Comparison of ENCODE assay signal across 21 cellular contexts in genomic region chr7:148687555-148687954, GRCh38.
DNase-seq lines count a peak whose midpoint lies in the region; ATAC-seq and TF ChIP-seq lines count a peak whose summit lies in the region.
"Had no signal": no experiment of that assay in that cellular context is flagged by ENCODE, and none has a peak within 500 bp of the region (broad histone marks: within the 10 kb centered on the region; RNA-seq: fewer than 3 reads in every experiment).

No MANE protein-coding gene starts in this region.

- H3K27ac Mint-ChIP-seq in stimulated activated naive CD8-positive, alpha-beta T cell treated with anti-CD3 and anti-CD28 coated beads, Interleukin-15, amount 100 ng/mL, for 72 hours: no peak overlapping the region
- H3K27ac Mint-ChIP-seq: B cell, CD14-positive monocyte had no signal

- peak; percentile 61 for ATAC-seq in stimulated activated naive CD8-positive, alpha-beta T cell treated with anti-CD3 and anti-CD28 coated beads, Interleukin-15, Interleukin-2, amounts not matched to agents 100 U/mL and 50 U/mL, for 24 hours
- ATAC-seq in stimulated activated naive CD8-positive, alpha-beta T cell treated with anti-CD3 and anti-CD28 coated beads, Interleukin-15, amount 100 ng/mL, for 72 hours: no peak
- ATAC-seq in GM19324 (IDR thresholded peaks at IDR 0.05; ENCODE audit: low FRiP score, unreplicated experiment): no peak
- no peak for ATAC-seq in GM18519 (IDR thresholded peaks at IDR 0.05; ENCODE audit: low FRiP score, unreplicated experiment)
- ATAC-seq: A549 had no signal

- no peak for DNase-seq in stimulated activated naive CD8-positive, alpha-beta T cell treated with anti-CD3 and anti-CD28 coated beads, Interleukin-15, Interleukin-2, amounts not matched to agents 100 U/mL and 50 U/mL, for 24 hours
- DNase-seq in stimulated activated naive CD8-positive, alpha-beta T cell treated with anti-CD3 and anti-CD28 coated beads, Interleukin-15, amount 100 ng/mL, for 72 hours: no peak
- peak; percentile 30 for DNase-seq in astrocyte of the spinal cord (ENCODE audit: low read depth, low spot score)
- DNase-seq in kidney glomerular epithelial cell (lab: John Stamatoyannopoulos, UW): peak; percentile 22
- no peak for DNase-seq in HK-2 (ENCODE audit: unreplicated experiment)
- DNase-seq: EL, GF-D8, H7, KG1, NCI-H1694, NCI-H2081, NCI-H2171, NCI-H345, NCI-H524, NCI-H82, SJCRH30 had no signal

- no peaks in the 10 kb centered on the region for H3K4me1 Mint-ChIP-seq in stimulated activated naive CD8-positive, alpha-beta T cell treated with anti-CD3 and anti-CD28 coated beads, Interleukin-15, amount 100 ng/mL, for 72 hours
- H3K4me1 Mint-ChIP-seq: B cell, CD14-positive monocyte had no signal

- H3K9me3 Mint-ChIP-seq in stimulated activated naive CD8-positive, alpha-beta T cell treated with anti-CD3 and anti-CD28 coated beads, Interleukin-15, amount 100 ng/mL, for 72 hours: no peaks in the 10 kb centered on the region

- in situ Hi-C loops in astrocyte of the spinal cord (cut with HindIII; ENCODE audit: low sequenced_read_pairs): no loop called here

- no peak for TF ChIP-seq CTCF in astrocyte of the spinal cord (IDR thresholded peaks at IDR 0.05; ENCODE audit: low read depth, low read length)

- H3K4me3 ChIP-seq in astrocyte of the spinal cord (ENCODE audit: low read depth, low read length): no peak overlapping the region
- H3K4me3 ChIP-seq: A549, SJCRH30 had no signal

- no peak overlapping the region for H3K4me3 Mint-ChIP-seq in stimulated activated naive CD8-positive, alpha-beta T cell treated with anti-CD3 and anti-CD28 coated beads, Interleukin-15, amount 100 ng/mL, for 72 hours
- H3K4me3 Mint-ChIP-seq: B cell, CD14-positive monocyte had no signal

- no peaks in the 10 kb centered on the region for H3K27me3 Mint-ChIP-seq in stimulated activated naive CD8-positive, alpha-beta T cell treated with anti-CD3 and anti-CD28 coated beads, Interleukin-15, amount 100 ng/mL, for 72 hours

Comparison
In these comparisons a context has a peak if more than half of its experiments do, and no peak if none do; other contexts are left out.
1. DNase-seq: peak in astrocyte of the spinal cord (single experiment) and kidney glomerular epithelial cell (single experiment); none in stimulated activated naive CD8-positive, alpha-beta T cell treated with anti-CD3 and anti-CD28 coated beads, Interleukin-15, Interleukin-2, amounts not matched to agents 100 U/mL and 50 U/mL, for 24 hours (single experiment), stimulated activated naive CD8-positive, alpha-beta T cell treated with anti-CD3 and anti-CD28 coated beads, Interleukin-15, amount 100 ng/mL, for 72 hours (0 of 2) and HK-2 (single experiment).